In the genomic region with DNA sequence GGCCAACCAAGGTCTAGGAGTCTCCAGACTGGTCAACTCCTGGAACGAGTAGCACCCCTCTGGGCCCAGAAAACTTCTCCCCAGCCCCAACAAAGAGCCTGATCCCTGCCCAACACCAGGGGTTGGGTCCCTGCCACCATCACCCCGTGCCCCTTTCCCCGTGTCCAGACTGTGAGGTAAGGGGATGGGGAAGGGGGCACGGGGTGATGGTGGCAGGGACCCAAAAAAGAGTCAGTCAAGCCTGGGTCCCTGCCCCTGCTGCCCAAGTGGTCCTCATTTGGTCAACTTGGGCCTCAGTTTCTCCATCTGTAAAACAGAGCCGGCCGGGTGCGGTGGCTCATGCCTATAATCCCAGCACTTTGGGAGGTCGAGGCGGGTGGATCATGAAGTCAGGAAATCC, we compare ENCODE assay signal across 8 cellular contexts. TPM values are rescaled to one million over a fixed set of nuclear protein-coding genes. Genes with fewer than 3 reads are reported as not detected.
DNase-seq lines count a peak whose midpoint lies in the region; ATAC-seq and TF ChIP-seq lines count a peak whose summit lies in the region.

No MANE protein-coding gene starts in this region.

- intact Hi-C loops in colonic mucosa (cut with DNase I) = no loop called here

- H3K4me3 Mint-ChIP-seq in natural killer cell treated with Interleukin-12 subunit alpha and Interleukin-12 subunit beta and Interleukin-15 and Interleukin-18, amount 100 ng/mL, for 72 hours = peak overlapping the region; percentile 96

- peak overlapping the region; percentile 99 for H3K4me2 ChIP-seq in BLaER1
- H3K4me2 ChIP-seq in Karpas-422 (ENCODE audit: low read depth, low read length, poor library complexity, severe bottlenecking) = peak overlapping the region; percentile 99

- H3K9me2 ChIP-seq in Karpas-422 (replicated peaks; ENCODE audit: insufficient read depth, low read length) = no peaks in the 10 kb centered on the region

- H3K27ac Mint-ChIP-seq in natural killer cell treated with Interleukin-12 subunit alpha and Interleukin-12 subunit beta and Interleukin-15 and Interleukin-18, amount 100 ng/mL, for 72 hours = peak overlapping the region; percentile 89 to 97

- H3K27me3 ChIP-seq in BLaER1 = no peaks in the 10 kb centered on the region
- no peaks in the 10 kb centered on the region for H3K27me3 ChIP-seq in Karpas-422 (ENCODE audit: low read length)
- H3K27me3 ChIP-seq in colonic mucosa = no peaks in the 10 kb centered on the region

- H2AFZ ChIP-seq in Karpas-422 (ENCODE audit: low read length) = no peak overlapping the region

- peaks cover 41 to 45% of the 10 kb centered on the region in 2 donors for H3K4me1 Mint-ChIP-seq in natural killer cell treated with Interleukin-12 subunit alpha and Interleukin-12 subunit beta and Interleukin-15 and Interleukin-18, amount 100 ng/mL, for 72 hours (ENCODE audit: low read depth in 2 of 2)

- no peaks in the 10 kb centered on the region for H3K9me3 ChIP-seq in BLaER1
- no peaks in the 10 kb centered on the region for H3K9me3 ChIP-seq in Karpas-422 (ENCODE audit: low read length)
- no peaks in the 10 kb centered on the region for H3K9me3 ChIP-seq in colonic mucosa

- H4K20me1 ChIP-seq in BLaER1 (peaks cover 29% of the 10 kb centered on the region), Karpas-422 (ENCODE audit: insufficient read depth, low read depth, low read length) (peaks cover 6% of the 10 kb centered on the region)

- H3K27ac ChIP-seq in BLaER1 = peak overlapping the region; percentile 92
- H3K27ac ChIP-seq in Karpas-422 (ENCODE audit: low read length) = peak overlapping the region; percentile 81
- H3K27ac ChIP-seq in colonic mucosa = peak overlapping the region; percentile 83

- TF ChIP-seq CTCF in colonic mucosa (IDR thresholded peaks at IDR 0.05) = no peak

- no peaks in the 10 kb centered on the region for H3K27me3 Mint-ChIP-seq in natural killer cell treated with Interleukin-12 subunit alpha and Interleukin-12 subunit beta and Interleukin-15 and Interleukin-18, amount 100 ng/mL, for 72 hours

- no peaks in the 10 kb centered on the region for H3K9me3 Mint-ChIP-seq in natural killer cell treated with Interleukin-12 subunit alpha and Interleukin-12 subunit beta and Interleukin-15 and Interleukin-18, amount 100 ng/mL, for 72 hours

- H3K4me3 ChIP-seq in BLaER1 (peak overlapping the region; percentile 80), Karpas-422 (ENCODE audit: low read length) (peak overlapping the region; percentile 87), colonic mucosa (no peak overlapping the region)

- peaks cover 5% of the 10 kb centered on the region for H3K36me3 Mint-ChIP-seq in natural killer cell treated with Interleukin-12 subunit alpha and Interleukin-12 subunit beta and Interleukin-15 and Interleukin-18, amount 100 ng/mL, for 72 hours

- H3K4me1 ChIP-seq in BLaER1 = peaks cover 83% of the 10 kb centered on the region
- H3K4me1 ChIP-seq in Karpas-422 (ENCODE audit: low read length) = peaks cover 67% of the 10 kb centered on the region
- H3K4me1 ChIP-seq in colonic mucosa = peaks cover 13% of the 10 kb centered on the region

- ATAC-seq in natural killer cell treated with Interleukin-12 subunit alpha and Interleukin-12 subunit beta and Interleukin-15 and Interleukin-18, amount 100 ng/mL, for 72 hours = no peak
- ATAC-seq in HG03469 (IDR thresholded peaks at IDR 0.05; ENCODE audit: unreplicated experiment) = no peak

- in situ Hi-C loops in ACHN (cut with HindIII; ENCODE audit: low pct_ligation_motif_present, low pct_unique_long_range_greater_than_20kb, low sequenced_read_pairs) = no loop called here

- peaks cover 76% of the 10 kb centered on the region for H3K79me2 ChIP-seq in Karpas-422 (ENCODE audit: low read length)

- DNase-seq in Karpas-422 = no peak
- DNase-seq in colonic mucosa = no peak
- DNase-seq in natural killer cell treated with Interleukin-12 subunit alpha and Interleukin-12 subunit beta and Interleukin-15 and Interleukin-18, amount 100 ng/mL, for 72 hours (ENCODE audit: low spot score) = no peak
- DNase-seq in hippocampal formation (lab: John Stamatoyannopoulos, UW) = no peak
- no peak for DNase-seq in kidney tubule cell (ENCODE audit: low spot score)
- no peak for DNase-seq in ACHN

- H3K9ac ChIP-seq in BLaER1 = peak overlapping the region; percentile 88
- H3K9ac ChIP-seq in Karpas-422 (ENCODE audit: low read length) = peak overlapping the region; percentile 96
- H3K9ac ChIP-seq in colonic mucosa (ENCODE audit: low read depth in 2 of 2, low read length in 2 of 2) = peak overlapping the region in 1 of 2 donors; percentile 94

- H3K36me3 ChIP-seq in BLaER1 = 0 out of 2 replicates have a peak, but pooled peaks cover 6% of the 10 kb centered on the region
- peaks cover 8% of the 10 kb centered on the region; the same call in 1 of the 2 replicates for H3K36me3 ChIP-seq in Karpas-422 (ENCODE audit: insufficient read depth, low read length)
- no peaks in the 10 kb centered on the region for H3K36me3 ChIP-seq in colonic mucosa

RNA-seq across cellular contexts. Expression of a gene that starts 1.1 kb away (rescaled TPM):
- total RNA-seq in Karpas-422 (2014; rRNA removed; shearing (Covaris generic); ENCODE audit: low replicate concordance) = 60.5 and 133 TPM in 2 replicates
- total RNA-seq in colonic mucosa = 100 to 1,000 TPM in 1 of 2 donors, 10 to 100 TPM in 1; 40.9 to 106 TPM
- total RNA-seq in natural killer cell treated with Interleukin-12 subunit alpha and Interleukin-12 subunit beta and Interleukin-15 and Interleukin-18, amount 100 ng/mL, for 72 hours = 100 to 1,000 TPM; 121 to 255 TPM

RNA-seq across cellular contexts. Expression of a gene that starts 1.8 kb away (rescaled TPM):
- 40.2 and 83.5 TPM in 2 replicates for total RNA-seq in Karpas-422 (2014; rRNA removed; shearing (Covaris generic); ENCODE audit: low replicate concordance)
- 10 to 100 TPM; 34.1 to 55.7 TPM for total RNA-seq in colonic mucosa
- 10 to 100 TPM; 58.0 to 89.8 TPM for total RNA-seq in natural killer cell treated with Interleukin-12 subunit alpha and Interleukin-12 subunit beta and Interleukin-15 and Interleukin-18, amount 100 ng/mL, for 72 hours
